Comparison of ENCODE assay signal across 8 cellular contexts in the genomic region with DNA sequence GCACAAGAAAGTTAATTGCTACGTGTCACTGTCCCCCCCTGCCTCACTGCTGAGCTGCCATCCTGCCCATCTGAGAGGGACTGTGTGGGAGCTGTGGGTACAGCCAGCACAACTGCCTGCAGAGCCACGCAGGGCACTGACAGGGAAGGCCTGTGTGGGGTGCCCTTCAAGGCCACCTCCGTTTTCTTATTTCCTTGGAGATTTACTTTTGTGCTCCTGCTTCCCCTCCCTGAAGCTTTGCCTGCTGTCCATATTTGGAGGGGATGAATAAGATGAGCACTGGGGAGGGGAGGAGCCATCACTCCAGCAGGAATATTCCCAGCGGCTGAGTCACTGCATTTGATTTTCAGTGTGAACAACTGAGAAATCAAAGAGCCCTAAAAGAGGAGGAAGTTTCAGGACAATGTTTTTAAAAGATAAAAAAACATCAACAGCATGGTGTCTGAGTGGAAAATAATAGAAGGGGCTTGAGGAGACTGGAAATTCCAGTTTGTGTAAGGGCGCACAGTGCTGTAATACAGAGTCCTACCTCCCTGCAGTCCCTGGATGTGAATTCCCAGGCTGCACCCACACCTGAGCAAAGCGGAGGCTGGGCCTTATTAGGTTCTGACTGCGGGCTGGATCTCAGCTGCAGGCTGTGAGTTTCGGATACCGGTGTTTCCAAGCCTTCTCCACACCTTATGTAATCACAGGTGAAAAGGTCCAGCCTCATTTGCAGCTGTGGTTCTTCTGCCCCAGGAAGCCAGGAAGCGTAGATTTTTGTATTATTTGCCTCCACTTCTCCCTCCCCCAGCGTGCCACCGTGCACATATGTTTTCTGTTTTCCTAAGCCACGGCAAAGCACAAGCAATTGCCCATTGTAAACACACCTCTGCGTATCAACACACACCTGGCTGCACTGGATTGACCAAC.
A peak's percentile ranks its signal among the peaks of the same experiment; 100 is the strongest.
DNase-seq lines count a peak whose midpoint lies in the region; ATAC-seq lines count a peak whose summit lies in the region.

No MANE protein-coding gene starts in this region.

- peaks cover 82% of the 10 kb centered on the region for H3K36me3 Mint-ChIP-seq in dendritic cell treated with granulocyte-macrophage colony-stimulating factor and Interleukin-4, amounts not matched to agents 40 ng/mL and 50 ng/mL, for 4 days (ENCODE audit: low read depth)

- DNase-seq in Daoy (ENCODE audit: low read depth) (peak; percentile 66), NCI-H2171 (lab: John Stamatoyannopoulos, UW) (peak; percentile 22), myocyte (ENCODE audit: low read depth) (peak; percentile 79), RPMI8226 (no peak), 8988T (no peak)

- ATAC-seq in HG03108 (IDR thresholded peaks at IDR 0.05; ENCODE audit: unreplicated experiment) (no peak), HG02759 (IDR thresholded peaks at IDR 0.05; ENCODE audit: unreplicated experiment) (no peak)

- H3K4me1 Mint-ChIP-seq in dendritic cell treated with granulocyte-macrophage colony-stimulating factor and Interleukin-4, amounts not matched to agents 40 ng/mL and 50 ng/mL, for 4 days (ENCODE audit: low read depth): peaks cover 82% of the 10 kb centered on the region

- H3K4me3 Mint-ChIP-seq in dendritic cell treated with granulocyte-macrophage colony-stimulating factor and Interleukin-4, amounts not matched to agents 40 ng/mL and 50 ng/mL, for 4 days: no peak overlapping the region

- no peaks in the 10 kb centered on the region for H3K27me3 Mint-ChIP-seq in dendritic cell treated with granulocyte-macrophage colony-stimulating factor and Interleukin-4, amounts not matched to agents 40 ng/mL and 50 ng/mL, for 4 days

- intact Hi-C loops in dendritic cell treated with granulocyte-macrophage colony-stimulating factor and Interleukin-4, amounts not matched to agents 40 ng/mL and 50 ng/mL, for 4 days (cut with micrococcal nuclease): no loop called here

- peak overlapping the region; percentile 73 for H3K27ac Mint-ChIP-seq in dendritic cell treated with granulocyte-macrophage colony-stimulating factor and Interleukin-4, amounts not matched to agents 40 ng/mL and 50 ng/mL, for 4 days

- H3K9me3 Mint-ChIP-seq in dendritic cell treated with granulocyte-macrophage colony-stimulating factor and Interleukin-4, amounts not matched to agents 40 ng/mL and 50 ng/mL, for 4 days: no peaks in the 10 kb centered on the region

Comparison
In these comparisons a context has a peak if more than half of its experiments do, and no peak if none do; other contexts are left out.
1. DNase-seq: peak in Daoy (single experiment), NCI-H2171 (single experiment) and myocyte (single experiment); none in RPMI8226 (single experiment) and 8988T (single experiment).